ENCODE assay signal across 35 cellular contexts in the genomic region with DNA sequence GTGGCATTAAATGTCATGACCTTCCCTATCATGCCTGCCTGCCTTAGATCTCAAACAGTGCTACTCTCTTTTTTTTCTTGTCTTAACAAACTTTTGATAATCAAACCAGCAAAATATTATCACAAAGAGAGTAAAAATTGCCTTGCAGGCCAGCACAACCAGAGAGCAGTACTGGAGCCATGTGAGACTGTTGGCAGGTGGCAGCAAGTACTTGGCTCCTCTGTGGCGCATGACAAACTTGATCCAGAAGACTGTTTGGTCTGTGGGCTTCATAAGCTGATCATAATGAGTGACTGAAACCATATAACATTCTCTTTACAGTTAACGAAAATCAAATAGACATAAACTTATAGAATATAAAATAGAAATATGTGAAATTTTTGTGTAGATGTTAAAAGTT. TPM values are rescaled to one million over a fixed set of nuclear protein-coding genes. Genes with fewer than 3 reads are reported as not detected.
"Had no signal": no experiment of that assay in that cellular context is flagged by ENCODE, and none has a peak within 500 bp of the region (broad histone marks: within the 10 kb centered on the region; RNA-seq: fewer than 3 reads in every experiment).

No MANE protein-coding gene starts in this region.

- H3K9me3 ChIP-seq: breast epithelium, colonic mucosa, esophagus squamous epithelium, gastroesophageal sphincter had no signal

- H3K27me3 ChIP-seq: breast epithelium, cardiac muscle cell, colonic mucosa, esophagus squamous epithelium, gastroesophageal sphincter had no signal

- H3K36me3 ChIP-seq: breast epithelium, cardiac muscle cell, colonic mucosa, esophagus squamous epithelium, gastroesophageal sphincter, WERI-Rb-1 had no signal

- FAIRE-seq: endothelial cell of umbilical vein had no signal

- H3K4me1 ChIP-seq: breast epithelium, colonic mucosa, esophagus squamous epithelium, gastroesophageal sphincter had no signal

- DNase-seq: activated B cell treated with CpG ODN at 0.5 μM for 24 hours; activated CD4-positive, alpha-beta T cell treated with anti-CD3 and anti-CD28 coated beads for 48 hours; activated CD4-positive, alpha-beta T cell treated with anti-CD3 and anti-CD28 coated beads, Interleukin-2, amount 50 U/mL, for 1 hour; activated CD4-positive, alpha-beta T cell treated with anti-CD3 and anti-CD28 coated beads, Interleukin-2, amount 50 U/mL, for 48 hours; activated CD8-positive, alpha-beta memory T cell treated with anti-CD3 and anti-CD28 coated beads for 24 hours; activated CD8-positive, alpha-beta T cell treated with anti-CD3 and anti-CD28 coated beads for 36 hours; activated effector memory CD4-positive, alpha-beta T cell treated with Interleukin-2 at 50 U/mL for 16 hours; activated gamma-delta T cell treated with Interleukin-2 at 50 U/mL for 16 hours; activated naive CD4-positive, alpha-beta T cell treated with anti-CD3 and anti-CD28 coated beads, Interleukin-2, amount 50 U/mL, for 16 hours; activated naive CD4-positive, alpha-beta T cell treated with Interleukin-2 at 50 U/mL for 16 hours; activated T-cell treated with anti-CD3 and anti-CD28 coated beads, Interleukin-2, amount 50 U/mL, for 4 hours; amygdala; aorta; central memory CD4-positive, alpha-beta T cell; cerebellar nuclear complex; colonic mucosa; effector CD8-positive, alpha-beta T cell; esophagus squamous epithelium; foreskin melanocyte; T-helper 1 cell; T-helper 17 cell; T1000; WERI-Rb-1 had no signal

- H3K27ac ChIP-seq: breast epithelium, cardiac muscle cell, colonic mucosa, epithelial cell of prostate, esophagus squamous epithelium, gastroesophageal sphincter, WERI-Rb-1 had no signal

- ATAC-seq: activated CD4-positive, CD25-positive, alpha-beta regulatory T cell treated with anti-CD3 and anti-CD28 coated beads, Interleukin-2, amount 50 U/mL, for 24 hours; activated CD8-positive, alpha-beta T cell treated with anti-CD3 and anti-CD28 coated beads for 36 hours; activated T-cell treated with anti-CD3 and anti-CD28 coated beads, Interleukin-2, amount 50 U/mL, for 4 hours; activated T-helper 17 cell treated with anti-CD3 and anti-CD28 coated beads, Interleukin-2, amount 50 U/mL, for 72 hours; gastroesophageal sphincter; T-helper 17 cell had no signal

- H3K4me3 ChIP-seq: breast epithelium, cardiac muscle cell, colonic mucosa, esophagus squamous epithelium, gastroesophageal sphincter had no signal

RNA-seq across cellular contexts. Expression of a gene that starts 33.3 kb away (rescaled TPM):
- total RNA-seq: activated B cell treated with CpG ODN at 0.5 μM for 24 hours; activated CD8-positive, alpha-beta T cell treated with anti-CD3 and anti-CD28 coated beads for 36 hours; activated T-helper 17 cell treated with anti-CD3 and anti-CD28 coated beads, Interleukin-2, amount 50 U/mL, for 72 hours; aorta; cardiac muscle cell; dermis microvascular lymphatic vessel endothelial cell; endothelial cell of umbilical vein; esophagus squamous epithelium; fibroblast of lung; fibroblast of villous mesenchyme; glomerular endothelial cell; T-helper 17 cell had no signal
- polyA plus RNA-seq: cardiac muscle cell, endothelial cell of umbilical vein, esophagus, fibroblast of lung had no signal
